In genomic region chr18:75041586-75041985, GRCh38 we compare ENCODE assay signal across 9 cellular contexts.
A peak's percentile ranks its signal among the peaks of the same experiment; 100 is the strongest.
DNase-seq lines count a peak whose midpoint lies in the region; TF ChIP-seq lines count a peak whose summit lies in the region.
"Had no signal": no experiment of that assay in that cellular context is flagged by ENCODE, and none has a peak within 500 bp of the region (broad histone marks: within the 10 kb centered on the region; RNA-seq: fewer than 3 reads in every experiment).

No MANE protein-coding gene starts in this region.

- H3K9ac ChIP-seq in colonic mucosa (ENCODE audit: low read depth in 2 of 2, low read length in 2 of 2) (no peak overlapping the region), smooth muscle cell (ENCODE audit: low read depth) (no peak overlapping the region)

- H3K4me1 ChIP-seq in colonic mucosa = no peaks in the 10 kb centered on the region
- no peaks in the 10 kb centered on the region for H3K4me1 ChIP-seq in smooth muscle cell (ENCODE audit: low read depth)
- H3K4me1 ChIP-seq in prostate gland (replicated peaks) = no peaks in the 10 kb centered on the region

- no peak overlapping the region for H3K4me2 ChIP-seq in smooth muscle cell

- intact Hi-C loops in colonic mucosa (cut with DNase I) (loop anchor here (10.0 kb wide), 1 partner anchor 147 kb away; no protein-coding TSS in a partner anchor), prostate gland (cut with DNase I) (no loop called here)

- no peaks in the 10 kb centered on the region for H3F3A ChIP-seq in smooth muscle cell (ENCODE audit: low read depth)

- H3K4me3 ChIP-seq in NB4 (ENCODE audit: low read depth, low read length) (no peak overlapping the region), colonic mucosa (no peak overlapping the region), smooth muscle cell (no peak overlapping the region), prostate gland (no peak overlapping the region)

- no peaks in the 10 kb centered on the region for H3K79me2 ChIP-seq in smooth muscle cell (ENCODE audit: low read depth)

- H3K27me3 ChIP-seq in colonic mucosa (no peaks in the 10 kb centered on the region), smooth muscle cell (ENCODE audit: low read depth) (no peaks in the 10 kb centered on the region), prostate gland (replicated peaks; ENCODE audit: insufficient read depth) (no peaks in the 10 kb centered on the region)

- DNase-seq in EH (ENCODE audit: low read depth) (peak; percentile 32), NB4 (ENCODE audit: low read depth) (peak; percentile 13), colonic mucosa (no peak), myocyte (ENCODE audit: low read depth) (peak; percentile 26), GF-D8 (lab: John Stamatoyannopoulos, UW) (no peak), smooth muscle cell (lab: John Stamatoyannopoulos, UW; ENCODE audit: unreplicated experiment) (no peak), prostate gland (ENCODE audit: low spot score) (no peak)
- DNase-seq in activated CD4-positive, CD25-positive, alpha-beta regulatory T cell (lab: John Stamatoyannopoulos, UW) = no peak
- DNase-seq: stimulated activated naive CD8-positive, alpha-beta T cell treated with anti-CD3 and anti-CD28 coated beads, Interleukin-15, amount 100 ng/mL, for 72 hours had no signal

- 92% methylated on average over 8 of the region's 8 CpGs for WGBS in smooth muscle cell (ENCODE audit: low lambda C conversion rate)
- 88% methylated on average over 8 of the region's 8 CpGs for WGBS in prostate gland

- H3K27ac ChIP-seq in colonic mucosa (no peak overlapping the region), smooth muscle cell (ENCODE audit: low read depth) (no peak overlapping the region), prostate gland (no peak overlapping the region)

- H3K36me3 ChIP-seq in colonic mucosa (no peaks in the 10 kb centered on the region), smooth muscle cell (ENCODE audit: low read depth) (no peaks in the 10 kb centered on the region), prostate gland (no peaks in the 10 kb centered on the region)

- no peaks in the 10 kb centered on the region for H3K9me3 ChIP-seq in colonic mucosa
- no peaks in the 10 kb centered on the region for H3K9me3 ChIP-seq in smooth muscle cell (replicated peaks; ENCODE audit: low read depth)
- no peaks in the 10 kb centered on the region for H3K9me3 ChIP-seq in prostate gland

- TF ChIP-seq POLR2A in NB4 (IDR thresholded peaks at IDR 0.05; ENCODE audit: extremely low read depth, insufficient read length) (no peak), prostate gland (IDR thresholded peaks at IDR 0.05) (no peak)

- peak; percentile 16 for TF ChIP-seq CTCF in NB4 (IDR thresholded peaks at IDR 0.05; ENCODE audit: low read depth, low read length)
- TF ChIP-seq CTCF in colonic mucosa (IDR thresholded peaks at IDR 0.05) = peak; percentile 33
- no peak for TF ChIP-seq CTCF in smooth muscle cell (IDR thresholded peaks at IDR 0.05; ENCODE audit: borderline replicate concordance, insufficient read depth, poor library complexity, severe bottlenecking)
- no peak for TF ChIP-seq CTCF in prostate gland (IDR thresholded peaks at IDR 0.05)

- no peak overlapping the region for H2AFZ ChIP-seq in smooth muscle cell (ENCODE audit: low read depth)

- no peaks in the 10 kb centered on the region for H4K20me1 ChIP-seq in smooth muscle cell (ENCODE audit: low read depth)

Comparison
In these comparisons a context has a peak if more than half of its experiments do, and no peak if none do; other contexts are left out.
1. DNase-seq: peak in EH (single experiment), NB4 (single experiment) and myocyte (single experiment); none in colonic mucosa (single experiment), GF-D8 (single experiment), smooth muscle cell (single experiment), activated CD4-positive, CD25-positive, alpha-beta regulatory T cell (0 of 4) and prostate gland (single experiment).
2. CTCF ChIP-seq: peak in NB4 (single experiment) and colonic mucosa (single experiment); none in smooth muscle cell (single experiment) and prostate gland (0 of 4).